8 cellular contexts compared by ENCODE assay signal in the genomic region with DNA sequence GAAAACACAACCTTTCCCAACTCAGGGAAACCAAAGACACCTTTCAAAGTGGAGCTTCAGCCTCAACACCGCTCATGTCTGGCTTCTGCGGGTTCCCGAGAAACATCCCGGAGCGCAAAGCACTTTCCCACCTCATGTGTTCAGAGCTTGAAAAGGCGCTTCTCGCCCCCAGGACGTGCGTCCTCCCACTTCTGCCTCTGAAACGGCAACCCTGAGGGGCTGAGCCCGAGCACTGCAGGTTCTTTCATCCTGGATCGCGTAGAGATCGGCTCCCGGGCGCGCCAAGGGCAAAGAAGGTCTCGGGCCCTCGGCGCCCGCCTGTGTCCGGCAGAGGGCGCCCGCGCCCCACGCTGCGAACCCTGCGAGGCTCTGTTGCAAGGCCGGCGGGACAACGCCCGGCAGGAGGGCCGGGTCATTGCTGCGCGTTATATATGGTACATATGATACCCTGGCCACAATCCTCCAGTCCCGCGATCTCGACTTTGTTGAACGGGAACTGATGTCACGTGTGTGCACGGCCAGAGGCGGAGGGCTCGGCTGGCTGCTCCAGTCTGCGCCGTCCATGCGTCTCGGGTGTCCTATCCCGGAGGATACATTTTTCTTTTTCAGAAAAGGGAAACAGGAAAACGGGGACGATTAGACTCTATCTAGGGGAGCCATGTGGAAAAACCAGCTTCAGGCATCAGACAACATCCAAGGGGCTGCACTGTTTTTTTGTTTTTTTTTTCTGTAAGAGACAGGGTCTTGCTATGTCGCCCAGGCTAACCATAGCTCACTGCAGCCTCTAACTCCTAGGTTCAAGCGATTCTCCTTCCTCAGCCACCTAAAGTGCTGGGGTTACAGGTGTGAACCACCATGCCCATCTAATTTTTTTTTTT. TPM values are rescaled to one million over a fixed set of nuclear protein-coding genes. Genes with fewer than 3 reads are reported as not detected.
DNase-seq lines count a peak whose midpoint lies in the region; ATAC-seq lines count a peak whose summit lies in the region.

No MANE protein-coding gene starts in this region.

- H3K27me3 ChIP-seq in endocrine pancreas (ENCODE audit: control insufficient read depth, insufficient read depth, low read length), result no peaks in the 10 kb centered on the region

- no peaks in the 10 kb centered on the region for H3K36me3 ChIP-seq in endocrine pancreas (ENCODE audit: control insufficient read depth, insufficient read depth, low read length)

- DNase-seq in AG20443 (ENCODE audit: low spot score) (peak; percentile 91), NCI-H82 (lab: John Stamatoyannopoulos, UW) (peak; percentile 88), mesenteric fat pad (ENCODE audit: low spot score) (peak; percentile 97)
- DNase-seq in activated CD8-positive, alpha-beta memory T cell treated with anti-CD3 and anti-CD28 coated beads for 4 hours (ENCODE audit: low read depth in 2 of 2), result peak; percentile 43 to 45
- peak; percentile 59 for DNase-seq in stimulated activated CD8-positive, alpha-beta memory T cell treated with anti-CD3 and anti-CD28 coated beads, Interleukin-12 subunit alpha, Interleukin-12 subunit beta, amount 100 ng/mL, for 4 hours (ENCODE audit: low read depth)

- H3K9me3 ChIP-seq in endocrine pancreas (ENCODE audit: control insufficient read depth, low read length), result no peaks in the 10 kb centered on the region

- H3K9ac ChIP-seq in endocrine pancreas (ENCODE audit: control insufficient read depth, insufficient read depth, low read length), result peak overlapping the region; percentile 22

- ATAC-seq in GM19035 (IDR thresholded peaks at IDR 0.05; ENCODE audit: unreplicated experiment), result peak; percentile 90
- peak; percentile 73 for ATAC-seq in HG03571 (IDR thresholded peaks at IDR 0.05; ENCODE audit: unreplicated experiment)

- no peak overlapping the region for H3K4me3 ChIP-seq in endocrine pancreas (ENCODE audit: control insufficient read depth, insufficient read depth, low read length)

- H3K4me1 ChIP-seq in endocrine pancreas (ENCODE audit: control insufficient read depth, insufficient read depth, low read length), result no peaks in the 10 kb centered on the region

RNA-seq across cellular contexts. Expression of a gene that starts 19.1 kb away (rescaled TPM):
- total RNA-seq in mesenteric fat pad, result 11.3 TPM

RNA-seq across cellular contexts. Expression of a gene that starts 27.2 kb away (rescaled TPM):
- total RNA-seq in mesenteric fat pad, result 89.8 TPM

Comparison
In these comparisons a context has a peak if more than half of its experiments do, and no peak if none do; other contexts are left out.
1. DNase-seq: peak in every context shown above with its lines; median percentile 97 in mesenteric fat pad; 91 in AG20443; 88 in NCI-H82; 59 in stimulated activated CD8-positive, alpha-beta memory T cell treated with anti-CD3 and anti-CD28 coated beads, Interleukin-12 subunit alpha, Interleukin-12 subunit beta, amount 100 ng/mL, for 4 hours; 44 in activated CD8-positive, alpha-beta memory T cell treated with anti-CD3 and anti-CD28 coated beads for 4 hours.